Comparison of ENCODE assay signal across 1 cellular context in genomic region chr9:16640649-16641048, GRCh38.
TF ChIP-seq lines count a peak whose summit lies in the region.

No MANE protein-coding gene starts in this region.

TF ChIP-seq in H1, 55 proteins besides CTCF, POLR2A, EP300 and RAD21 (continued from another document):
- no peak for TF ChIP-seq SAP30 (IDR thresholded peaks at IDR 0.05; ENCODE audit: insufficient read depth, insufficient replicate concordance, low read length)
- no peak for TF ChIP-seq SP1 (IDR thresholded peaks at IDR 0.05; ENCODE audit: low read depth, low read length)
